In genomic region chr1:228872080-228872479, GRCh38 we compare ENCODE assay signal across 10 cellular contexts.
"Had no signal": no experiment of that assay in that cellular context is flagged by ENCODE, and none has a peak within 500 bp of the region (broad histone marks: within the 10 kb centered on the region; RNA-seq: fewer than 3 reads in every experiment).

No MANE protein-coding gene starts in this region.

- H3K36me3 ChIP-seq: heart left ventricle, tibial artery, WERI-Rb-1 had no signal

- H3K4me3 ChIP-seq: heart left ventricle, tibial artery had no signal

- H3K4me1 ChIP-seq: heart left ventricle, tibial artery had no signal

- H3K27me3 ChIP-seq: tibial artery had no signal

- H3K9me3 ChIP-seq: heart left ventricle, tibial artery had no signal

- H3K27ac ChIP-seq: tibial artery, WERI-Rb-1 had no signal

- FAIRE-seq: frontal cortex, islet of Langerhans had no signal

- DNase-seq: activated CD4-positive, alpha-beta T cell treated with anti-CD3 and anti-CD28 coated beads for 48 hours; heart left ventricle; left ventricle myocardium superior; mesendoderm; SIG-M5; T-helper 9 cell; tibial artery; WERI-Rb-1 had no signal
